In the genomic region with DNA sequence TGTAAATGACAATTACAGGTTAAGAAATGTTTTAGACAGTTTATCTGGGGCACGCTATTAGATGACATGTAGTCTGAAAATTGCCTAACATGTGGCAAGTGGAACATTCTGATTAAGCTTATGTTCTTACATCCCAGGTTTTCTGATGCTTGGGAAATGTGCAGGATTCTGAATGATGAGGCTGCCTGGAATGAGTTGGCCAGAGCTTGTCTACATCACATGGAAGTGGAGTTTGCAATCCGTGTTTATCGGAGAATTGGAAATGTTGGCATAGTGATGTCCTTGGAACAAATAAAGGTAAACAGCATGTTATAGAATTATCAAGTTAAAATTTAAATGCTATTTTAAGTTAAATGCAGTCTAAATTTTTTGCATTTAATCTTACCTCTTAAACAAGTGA, we compare ENCODE assay signal across 16 cellular contexts. TPM values are rescaled to one million over a fixed set of nuclear protein-coding genes. Genes with fewer than 3 reads are reported as not detected.
A peak's percentile ranks its signal among the peaks of the same experiment; 100 is the strongest.
DNase-seq lines count a peak whose midpoint lies in the region; ATAC-seq lines count a peak whose summit lies in the region.
"Had no signal": no experiment of that assay in that cellular context is flagged by ENCODE, and none has a peak within 500 bp of the region (broad histone marks: within the 10 kb centered on the region; RNA-seq: fewer than 3 reads in every experiment).

No MANE protein-coding gene starts in this region.

- H4K91ac ChIP-seq in trophoblast cell (ENCODE audit: low read depth, low read length), result no peak overlapping the region

- no peak overlapping the region for H3K4ac ChIP-seq in trophoblast cell (ENCODE audit: low read depth, low read length)

- H3K79me1 ChIP-seq in trophoblast cell (ENCODE audit: low read length), result no peaks in the 10 kb centered on the region

- no peaks in the 10 kb centered on the region for H3K4me1 ChIP-seq in trophoblast cell (ENCODE audit: control insufficient read depth in 1 of 2, insufficient read depth in 2 of 2, low read length in 2 of 2)
- H3K4me1 ChIP-seq: HAP-1 had no signal

- H4K12ac ChIP-seq in trophoblast cell (ENCODE audit: low read depth, low read length), result no peak overlapping the region

- H3K4me2 ChIP-seq in trophoblast cell (ENCODE audit: low read length), result no peak overlapping the region

- H3K18ac ChIP-seq in trophoblast cell (ENCODE audit: low read length), result no peak overlapping the region

- no peak overlapping the region for H3K9ac ChIP-seq in trophoblast cell (ENCODE audit: low read length)

- H2BK120ac ChIP-seq in trophoblast cell (ENCODE audit: insufficient read depth, low read length, poor library complexity), result no peak overlapping the region

- no peaks in the 10 kb centered on the region for H3K9me3 ChIP-seq in trophoblast cell (ENCODE audit: insufficient read depth, low read depth, low read length)
- H3K9me3 ChIP-seq: HAP-1 had no signal

- H2BK5ac ChIP-seq in trophoblast cell (ENCODE audit: low read depth, low read length, poor library complexity), result no peak overlapping the region

- no peak overlapping the region for H3K23ac ChIP-seq in trophoblast cell (ENCODE audit: low read length)

- H3K27ac ChIP-seq in trophoblast cell (ENCODE audit: low read depth, low read length), result no peak overlapping the region

- H2BK12ac ChIP-seq in trophoblast cell (ENCODE audit: low read length), result no peak overlapping the region

- whole genome bisulfite sequencing in trophoblast cell (ENCODE audit: extremely low coverage, insufficient coverage, insufficient read length), result no CpG with 5 or more reads among the region's 3 CpGs

- H3K14ac ChIP-seq in trophoblast cell (ENCODE audit: low read length), result no peak overlapping the region

- H3K79me2 ChIP-seq in trophoblast cell (ENCODE audit: control insufficient read depth, insufficient read depth, low read length, poor library complexity), result no peaks in the 10 kb centered on the region

- no peaks in the 10 kb centered on the region for H3K27me3 ChIP-seq in trophoblast cell (ENCODE audit: insufficient read depth, low read length)

- no peak overlapping the region for H3K4me3 ChIP-seq in trophoblast cell (ENCODE audit: low read depth, low read length)
- H3K4me3 ChIP-seq: HAP-1 had no signal

- no peak overlapping the region for H2AFZ ChIP-seq in trophoblast cell (ENCODE audit: insufficient read depth, low read length, poor library complexity)

- no peak overlapping the region for H2AK5ac ChIP-seq in trophoblast cell (ENCODE audit: low read length)

- no peak overlapping the region for H4K8ac ChIP-seq in trophoblast cell (ENCODE audit: low read depth, low read length)

- ATAC-seq in left lobe of liver, result peak; percentile 55
- no peak for ATAC-seq in HG03135 (IDR thresholded peaks at IDR 0.05; ENCODE audit: unreplicated experiment)
- no peak for ATAC-seq in GM21423 (IDR thresholded peaks at IDR 0.05; ENCODE audit: unreplicated experiment)

- DNase-seq in amniotic epithelial cell (ENCODE audit: low read depth) (peak; percentile 49), left lobe of liver (ENCODE audit: low spot score) (peak; percentile 63), trophoblast cell (peak; percentile 9 to 59), NCI-H1092 (lab: John Stamatoyannopoulos, UW) (no peak)
- DNase-seq: C1 segment of cervical spinal cord; Calu3; CD4-positive, alpha-beta memory T cell; COR-L47; DMS53; DMS79 treated with DMSO at 0.1 percent for 48 hours; GF-D8; GOT3; HFFc6 had no signal

- H3K36me3 ChIP-seq in trophoblast cell (ENCODE audit: control insufficient read depth in 1 of 2, insufficient read depth in 2 of 2, low read length in 2 of 2), result peaks cover 0 to 2% of the 10 kb centered on the region in 2 experiments

RNA-seq across cellular contexts. Expression of gene WDR19, which starts 49.3 kb away (rescaled TPM):
- total RNA-seq in left lobe of liver, result 24.9 TPM
- 13.9 and 14.4 TPM in 2 replicates for polyA plus RNA-seq in trophoblast cell (2013)
